In the genomic region with DNA sequence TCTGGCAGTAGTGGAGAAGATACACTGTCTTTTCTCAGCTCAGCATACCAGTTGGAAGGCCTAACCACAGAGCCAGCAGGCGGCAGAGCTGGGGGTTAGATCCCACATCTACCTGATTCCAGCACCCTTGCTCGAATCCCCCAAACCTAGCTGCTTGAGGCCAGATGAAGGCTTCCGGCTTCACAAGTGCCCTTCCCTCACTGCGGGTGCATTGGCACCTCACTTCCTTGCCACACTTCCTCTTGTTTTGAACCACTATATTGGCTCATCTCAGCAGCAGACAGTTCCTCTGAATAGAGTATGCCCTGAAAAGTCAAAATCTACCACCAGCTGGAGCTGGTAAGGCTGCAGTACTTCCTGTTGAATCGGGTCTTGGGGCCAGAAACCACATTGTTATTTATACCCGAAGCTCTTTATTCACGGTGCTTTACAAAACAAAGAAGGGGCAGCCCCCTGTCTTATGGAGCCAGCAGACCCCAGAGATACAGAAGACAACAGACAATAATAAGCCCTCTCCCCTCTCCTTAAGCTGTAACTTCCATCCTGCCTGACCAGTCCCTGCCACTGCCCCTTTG, we compare ENCODE assay signal across 8 cellular contexts.
DNase-seq lines count a peak whose midpoint lies in the region; ATAC-seq and TF ChIP-seq lines count a peak whose summit lies in the region.

No MANE protein-coding gene starts in this region.

- peak; percentile 93 for ATAC-seq in CD4-positive, alpha-beta T cell (ENCODE audit: poor library complexity)
- ATAC-seq in GM21528 (IDR thresholded peaks at IDR 0.05; ENCODE audit: low FRiP score, unreplicated experiment): peak; percentile 67

- peaks cover 85% of the 10 kb centered on the region for H3K4me1 Mint-ChIP-seq in CD4-positive, alpha-beta T cell (ENCODE audit: low read depth)

- CTCF ChIA-PET in CD4-positive, alpha-beta T cell (lab: Charles Lee): interaction anchor here (0.5 to 2.3 kb wide), 20 partner anchors 9 to 355 kb away, joined by 3 to 18 read pairs (median 3); no protein-coding TSS in a partner anchor

- H3K4me3 Mint-ChIP-seq in CD4-positive, alpha-beta T cell: peak overlapping the region; percentile 65

- H3K9me3 Mint-ChIP-seq in CD4-positive, alpha-beta T cell: peaks cover 3% of the 10 kb centered on the region

- no peak for TF ChIP-seq CTCF in CD4-positive, alpha-beta T cell (IDR thresholded peaks at IDR 0.05)
- TF ChIP-seq CTCF in left ventricle myocardium inferior (IDR thresholded peaks at IDR 0.05; ENCODE audit: borderline replicate concordance): no peak

- peak overlapping the region; percentile 95 for H3K27ac Mint-ChIP-seq in CD4-positive, alpha-beta T cell

- H3K36me3 ChIP-seq in left ventricle myocardium inferior: no peaks in the 10 kb centered on the region

- intact Hi-C loops in CD4-positive, alpha-beta T cell (cut with DNase I, micrococcal nuclease): loop anchor here (1.0 to 5.0 kb wide), 7 partner anchors 19 to 305 kb away; no protein-coding TSS in a partner anchor
- intact Hi-C loops in left ventricle myocardium inferior (cut with micrococcal nuclease): no loop called here

- H3K27ac ChIP-seq in CD4-positive, alpha-beta T cell (ENCODE audit: low read depth, low read length): peak overlapping the region; percentile 85
- peak overlapping the region; percentile 58 for H3K27ac ChIP-seq in left ventricle myocardium inferior (replicated peaks)

- H3K36me3 Mint-ChIP-seq in CD4-positive, alpha-beta T cell (ENCODE audit: low read depth): peaks cover 6% of the 10 kb centered on the region

- no peak overlapping the region for H3K4me3 ChIP-seq in left ventricle myocardium inferior

- H3K27me3 ChIP-seq in CD4-positive, alpha-beta T cell (ENCODE audit: control insufficient read depth, insufficient read depth, low read length): no peaks in the 10 kb centered on the region
- no peaks in the 10 kb centered on the region for H3K27me3 ChIP-seq in left ventricle myocardium inferior (ENCODE audit: low read depth)

- peak; percentile 57 to 80 (median 68) for DNase-seq in CD4-positive, alpha-beta T cell
- DNase-seq in Kasumi-1 (lab: John Stamatoyannopoulos, UW): peak; percentile 99
- peak; percentile 58 for DNase-seq in activated CD8-positive, alpha-beta memory T cell treated with anti-CD3 and anti-CD28 coated beads, Interleukin-2, amount 50 U/mL, for 1 hour (ENCODE audit: extremely low read depth)
- DNase-seq in left ventricle myocardium inferior: peak; percentile 23
- DNase-seq in stimulated activated CD8-positive, alpha-beta memory T cell treated with anti-CD3 and anti-CD28 coated beads, Interleukin-15, amount 100 ng/mL, for 1 hour (ENCODE audit: low read depth): peak; percentile 28
- DNase-seq in NCI-H2196 treated with DMSO at 0.1 percent for 48 hours (lab: John Stamatoyannopoulos, UW; ENCODE audit: unreplicated experiment): no peak
- DNase-seq in NCI-H510A treated with DMSO at 0.1 percent for 48 hours (lab: John Stamatoyannopoulos, UW): no peak

- no peaks in the 10 kb centered on the region for H3K9me3 ChIP-seq in CD4-positive, alpha-beta T cell (ENCODE audit: control insufficient read depth, low read length)
- H3K9me3 ChIP-seq in left ventricle myocardium inferior (replicated peaks): no peaks in the 10 kb centered on the region

- no peaks in the 10 kb centered on the region for H3K27me3 Mint-ChIP-seq in CD4-positive, alpha-beta T cell

- peaks cover 6% of the 10 kb centered on the region for H3K4me1 ChIP-seq in left ventricle myocardium inferior

- POLR2A ChIA-PET in CD4-positive, alpha-beta T cell (lab: Charles Lee): interaction anchor here (0.6 to 3.9 kb wide), 45 partner anchors 11 to 1728 kb away, joined by 3 to 71 read pairs (median 5); partner anchors contain the start of gene GALC

Comparison
In these comparisons a context has a peak if more than half of its experiments do, and no peak if none do; other contexts are left out.
1. DNase-seq: peak in CD4-positive, alpha-beta T cell (10 of 10), Kasumi-1 (2 of 2), activated CD8-positive, alpha-beta memory T cell treated with anti-CD3 and anti-CD28 coated beads, Interleukin-2, amount 50 U/mL, for 1 hour (single experiment), left ventricle myocardium inferior (single experiment) and stimulated activated CD8-positive, alpha-beta memory T cell treated with anti-CD3 and anti-CD28 coated beads, Interleukin-15, amount 100 ng/mL, for 1 hour (single experiment); none in NCI-H2196 treated with DMSO at 0.1 percent for 48 hours (single experiment) and NCI-H510A treated with DMSO at 0.1 percent for 48 hours (single experiment).